ENCODE assay signal across 8 cellular contexts in genomic region chrX:40105016-40105790, GRCh38. TPM values are rescaled to one million over a fixed set of nuclear protein-coding genes. Genes with fewer than 3 reads are reported as not detected.
DNase-seq lines count a peak whose midpoint lies in the region; ATAC-seq, FAIRE-seq and TF ChIP-seq lines count a peak whose summit lies in the region.

No MANE protein-coding gene starts in this region.

- H3K27me3 ChIP-seq in CD4-positive, alpha-beta T cell (ENCODE audit: control insufficient read depth, insufficient read depth, low read length): peaks cover 5% of the 10 kb centered on the region
- H3K27me3 ChIP-seq in K562 (ENCODE audit: control insufficient read depth in 2 of 2, insufficient read depth in 2 of 2, low read length in 2 of 2) (no peaks in the 10 kb centered on the region), stomach smooth muscle (ENCODE audit: control insufficient read depth in 1 of 2, insufficient read depth in 2 of 2, low read length in 2 of 2) (peaks cover 0 to 18% of the 10 kb centered on the region in 2 donors)

- peak overlapping the region; percentile 50 for H3K27ac ChIP-seq in CD4-positive, alpha-beta T cell (ENCODE audit: low read depth, low read length)
- H3K27ac ChIP-seq in K562 (ENCODE audit: extremely low read depth, low read depth, low read length): peak overlapping the region; percentile 95
- H3K27ac ChIP-seq in stomach smooth muscle (ENCODE audit: low read length): peak overlapping the region; percentile 76

- TF ChIP-seq EP300 in K562 (IDR thresholded peaks at IDR 0.05; ENCODE audit: low read length): peak; percentile 4; the same call in 1 of the 2 replicates

- in situ Hi-C loops in K562 (cut with MboI): loop anchor here (5.0 to 10.0 kb wide), 3 partner anchors 50 to 160 kb away; no protein-coding TSS in a partner anchor

- TF ChIP-seq CTCF in CD4-positive, alpha-beta T cell (IDR thresholded peaks at IDR 0.05): no peak
- TF ChIP-seq CTCF in K562 (IDR thresholded peaks at IDR 0.05 in 2 of 3, conservative IDR thresholded peaks at IDR 0.05 in 1 of 3; ENCODE audit: insufficient read depth in 2 of 3, low read depth in 1 of 3, low read length in 3 of 3): no peak

- no peaks in the 10 kb centered on the region for H4K20me1 ChIP-seq in K562 (replicated peaks; ENCODE audit: control insufficient read depth, insufficient read depth, low read length)

- no peaks in the 10 kb centered on the region for H3K27me3 Mint-ChIP-seq in CD4-positive, alpha-beta T cell

- no peak overlapping the region for H3K27ac Mint-ChIP-seq in CD4-positive, alpha-beta T cell

- peaks cover 54 to 87% of the 10 kb centered on the region in 2 experiments for H3K4me1 ChIP-seq in K562 (replicated peaks in 1 of 2; ENCODE audit: control insufficient read depth in 2 of 2, insufficient read depth in 2 of 2, low read length in 2 of 2)
- H3K4me1 ChIP-seq in stomach smooth muscle (ENCODE audit: control insufficient read depth, insufficient read depth, low read length): peaks cover 43% of the 10 kb centered on the region

- H3K4me1 Mint-ChIP-seq in CD4-positive, alpha-beta T cell (ENCODE audit: low read depth): peaks cover 4% of the 10 kb centered on the region

- POLR2A ChIA-PET in CD4-positive, alpha-beta T cell (lab: Charles Lee): interaction anchor here (0.7 to 4.9 kb wide), 10 partner anchors 7 to 92 kb away, joined by 3 to 63 read pairs (median 6); partner anchors contain the start of gene BCOR
- POLR2A ChIA-PET in K562 (lab: Yijun Ruan, JAX): interaction anchor here (0.5 to 3.9 kb wide), 9 partner anchors 8 to 72 kb away, joined by 3 to 18 read pairs (median 5); partner anchors contain the start of gene BCOR

- ATAC-seq in CD4-positive, alpha-beta T cell (ENCODE audit: poor library complexity): peak; percentile 25
- ATAC-seq in K562 (peak; percentile 31), left colon (peak; percentile 28)

- peak in 2 of 10 experiments; percentile 41 to 44 for DNase-seq in CD4-positive, alpha-beta T cell
- peak; percentile 21 for DNase-seq in NCI-H226
- peak in 2 of 4 experiments; percentile 36 to 62 for DNase-seq in K562 (ENCODE audit: extremely low read depth in 1 of 4, low spot score in 3 of 4)
- DNase-seq in left colon: peak in 1 of 2 donors; percentile 65
- no peak for DNase-seq in H4 (ENCODE audit: low spot score)
- DNase-seq in stimulated activated CD4-positive, alpha-beta T cell treated with anti-CD3 and anti-CD28 coated beads, Interleukin-12 subunit alpha, Interleukin-12 subunit beta, amount 100 ng/mL, for 4 hours: no peak

- H3K4me2 ChIP-seq in K562 (ENCODE audit: insufficient read depth, low read length): peak overlapping the region; percentile 84

- CTCF ChIA-PET in CD4-positive, alpha-beta T cell (lab: Charles Lee): interaction anchor here (0.7 to 1.3 kb wide), 3 partner anchors 109 to 250 kb away, joined by 3 read pairs; no protein-coding TSS in a partner anchor
- CTCF ChIA-PET in K562 (lab: Yijun Ruan, JAX; ENCODE audit: low intra/inter-chr PET ratio): no interaction called here

- peaks cover 89% of the 10 kb centered on the region for H3K79me2 ChIP-seq in K562 (ENCODE audit: control insufficient read depth, insufficient read depth, low read length)

- TF ChIP-seq RAD21 in K562 (CRISPR knock-in tag; conservative IDR thresholded peaks at IDR 0.05 in 1 of 2, IDR thresholded peaks at IDR 0.05 in 1 of 2): no peak

- H3K9ac ChIP-seq in K562 (ENCODE audit: insufficient read depth in 1 of 2, low read depth in 2 of 2, low read length in 2 of 2) (peak overlapping the region; percentile 85 to 98), stomach smooth muscle (ENCODE audit: low read length in 2 of 2) (peak overlapping the region; percentile 60 to 71)

- intact Hi-C loops in CD4-positive, alpha-beta T cell (cut with DNase I, micrococcal nuclease): no loop called here
- intact Hi-C loops in K562 (cut with micrococcal nuclease): loop anchor here (2.0 to 10.0 kb wide), 3 partner anchors 68 to 370 kb away; no protein-coding TSS in a partner anchor
- intact Hi-C loops in left colon (cut with DNase I, micrococcal nuclease): loop anchor here in 1 of 2 donors (5.0 kb wide), 1 partner anchor 67 kb away; no protein-coding TSS in a partner anchor

- H3K36me3 ChIP-seq in K562 (ENCODE audit: control insufficient read depth, insufficient read depth, low read length) (no peaks in the 10 kb centered on the region), stomach smooth muscle (ENCODE audit: control insufficient read depth in 2 of 2, insufficient read depth in 2 of 2, low read length in 2 of 2) (no peaks in the 10 kb centered on the region)

- H3K9me3 Mint-ChIP-seq in CD4-positive, alpha-beta T cell: no peaks in the 10 kb centered on the region

- TF ChIP-seq POLR2A in GM19193 (IDR thresholded peaks at IDR 0.05; ENCODE audit: extremely low read depth, insufficient read depth, insufficient read length) (peak; percentile 15), K562 (conservative IDR thresholded peaks at IDR 0.05) (peak; percentile 66; the same call in 1 of the 2 replicates)

- no peak for FAIRE-seq in K562 (lab: Jason Lieb, UNC)

- H3K4me3 Mint-ChIP-seq in CD4-positive, alpha-beta T cell: peak overlapping the region; percentile 80

- no peak overlapping the region for H2AFZ ChIP-seq in K562 (ENCODE audit: low read depth, low read length)

- 0% methylated on average over 12 of the region's 85 CpGs for WGBS in K562 (ENCODE audit: insufficient coverage, low coverage, missing lambda C conversion rate)

- no peaks in the 10 kb centered on the region for H3K36me3 Mint-ChIP-seq in CD4-positive, alpha-beta T cell (ENCODE audit: low read depth)

- H3K9me3 ChIP-seq in CD4-positive, alpha-beta T cell (ENCODE audit: control insufficient read depth, low read length): no peaks in the 10 kb centered on the region
- no peaks in the 10 kb centered on the region for H3K9me3 ChIP-seq in K562 (replicated peaks; ENCODE audit: control insufficient read depth, insufficient read depth, low read depth, low read length)
- no peaks in the 10 kb centered on the region for H3K9me3 ChIP-seq in stomach smooth muscle (ENCODE audit: control insufficient read depth in 2 of 2, low read length in 2 of 2)

- BruUV-seq in K562 (replicated peaks; lab: Mats Ljungman, UMichigan): no TSS peak

- H3K4me3 ChIP-seq in K562 (peak overlapping the region; percentile 46), stomach smooth muscle (ENCODE audit: low read length in 2 of 2) (peak overlapping the region; percentile 56 to 72)

- no peaks in the 10 kb centered on the region for H3K9me1 ChIP-seq in K562 (ENCODE audit: control insufficient read depth, insufficient read depth, low read length)

TF ChIP-seq in K562, 482 proteins besides CTCF, POLR2A, EP300 and RAD21 (continues in another document):
- TF ChIP-seq ETV1 (tag; conservative IDR thresholded peaks at IDR 0.05; ENCODE audit: low read depth): peak; percentile 41; the same call in 1 of the 2 replicates
- no peak for TF ChIP-seq GTF2E2 (tag; IDR thresholded peaks at IDR 0.05)
- no peak for TF ChIP-seq FOS (IDR thresholded peaks at IDR 0.05; ENCODE audit: extremely low read depth, insufficient read length)
- TF ChIP-seq, protein P1, sequence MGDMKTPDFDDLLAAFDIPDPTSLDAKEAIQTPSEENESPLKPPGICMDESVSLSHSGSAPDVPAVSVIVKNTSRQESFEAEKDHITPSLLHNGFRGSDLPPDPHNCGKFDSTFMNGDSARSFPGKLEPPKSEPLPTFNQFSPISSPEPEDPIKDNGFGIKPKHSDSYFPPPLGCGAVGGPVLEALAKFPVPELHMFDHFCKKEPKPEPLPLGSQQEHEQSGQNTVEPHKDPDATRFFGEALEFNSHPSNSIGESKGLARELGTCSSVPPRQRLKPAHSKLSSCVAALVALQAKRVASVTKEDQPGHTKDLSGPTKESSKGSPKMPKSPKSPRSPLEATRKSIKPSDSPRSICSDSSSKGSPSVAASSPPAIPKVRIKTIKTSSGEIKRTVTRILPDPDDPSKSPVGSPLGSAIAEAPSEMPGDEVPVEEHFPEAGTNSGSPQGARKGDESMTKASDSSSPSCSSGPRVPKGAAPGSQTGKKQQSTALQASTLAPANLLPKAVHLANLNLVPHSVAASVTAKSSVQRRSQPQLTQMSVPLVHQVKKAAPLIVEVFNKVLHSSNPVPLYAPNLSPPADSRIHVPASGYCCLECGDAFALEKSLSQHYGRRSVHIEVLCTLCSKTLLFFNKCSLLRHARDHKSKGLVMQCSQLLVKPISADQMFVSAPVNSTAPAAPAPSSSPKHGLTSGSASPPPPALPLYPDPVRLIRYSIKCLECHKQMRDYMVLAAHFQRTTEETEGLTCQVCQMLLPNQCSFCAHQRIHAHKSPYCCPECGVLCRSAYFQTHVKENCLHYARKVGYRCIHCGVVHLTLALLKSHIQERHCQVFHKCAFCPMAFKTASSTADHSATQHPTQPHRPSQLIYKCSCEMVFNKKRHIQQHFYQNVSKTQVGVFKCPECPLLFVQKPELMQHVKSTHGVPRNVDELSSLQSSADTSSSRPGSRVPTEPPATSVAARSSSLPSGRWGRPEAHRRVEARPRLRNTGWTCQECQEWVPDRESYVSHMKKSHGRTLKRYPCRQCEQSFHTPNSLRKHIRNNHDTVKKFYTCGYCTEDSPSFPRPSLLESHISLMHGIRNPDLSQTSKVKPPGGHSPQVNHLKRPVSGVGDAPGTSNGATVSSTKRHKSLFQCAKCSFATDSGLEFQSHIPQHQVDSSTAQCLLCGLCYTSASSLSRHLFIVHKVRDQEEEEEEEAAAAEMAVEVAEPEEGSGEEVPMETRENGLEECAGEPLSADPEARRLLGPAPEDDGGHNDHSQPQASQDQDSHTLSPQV (IDR thresholded peaks at IDR 0.05): 0 out of 2 replicates have a peak, but pooled peaks have one; percentile 69

RNA-seq across cellular contexts. Expression of gene BCOR, which starts 7.4 kb away (rescaled TPM):
- 10 to 100 TPM; 26.1 to 26.3 TPM for total RNA-seq in CD4-positive, alpha-beta T cell
- 128 and 140 TPM in 2 replicates for total RNA-seq in K562 (2011; cell fraction: chromatin; rRNA removed; ENCODE audit: low replicate concordance)
- 71.6 and 74.4 TPM in 2 replicates for total RNA-seq in K562 (2011; cell fraction: nucleolus; rRNA removed)
- 97.0 and 135 TPM in 2 replicates for total RNA-seq in K562 (2011; cell fraction: nucleoplasm; rRNA removed)
- total RNA-seq in K562 (2014; rRNA removed) (73.7 and 76.0 TPM in 2 replicates), K562 (2014; rRNA removed; fragmentation: Illumina TruSeq; extraction: Trizol) (37.6 and 37.9 TPM in 2 replicates), K562 (2015; rRNA removed; fragmentation: Illumina TruSeq; extraction: Trizol) (33.0 and 36.6 TPM in 2 replicates), K562 (2021) (98.3 and 113 TPM in 2 replicates), left colon (10 to 100 TPM; 19.0 to 24.4 TPM)
- polyA plus RNA-seq in K562 (2011; rRNA removed) (27.5 and 28.1 TPM in 2 replicates), K562 (2014; fragmentation: Illumina TruSeq; extraction: Trizol) (88.1 and 98.5 TPM in 2 replicates), K562 (2014; fragmentation: Nextera tagmentation; extraction: Ambion mirVana) (10 to 100 TPM; 32.0 to 37.4 TPM), K562 (2014; rRNA removed) (44.4 and 64.6 TPM in 2 replicates)
- polyA plus RNA-seq in K562 (2011; cell fraction: cytosol; rRNA removed): 30.1 and 38.0 TPM in 2 replicates
- 64.0 and 93.7 TPM in 2 replicates for polyA plus RNA-seq in K562 (2011; cell fraction: nucleus; rRNA removed)
- 72.8 and 76.1 TPM in 2 replicates for polyA plus RNA-seq in K562 (2012)
- polyA minus RNA-seq in K562 (2011; rRNA and poly(A)+ RNA removed): 40.5 and 49.5 TPM in 2 replicates
- polyA minus RNA-seq in K562 (2011; cell fraction: cytosol; rRNA and poly(A)+ RNA removed): 105 and 120 TPM in 2 replicates
- polyA minus RNA-seq in K562 (2011; cell fraction: nucleus; rRNA and poly(A)+ RNA removed): 36.9 and 50.0 TPM in 2 replicates
- total RNA-seq in H4 (2014; rRNA removed; shearing (Covaris generic)): 22.8 and 23.8 TPM in 2 replicates
